Comparison of ENCODE assay signal across 20 cellular contexts in the genomic region with DNA sequence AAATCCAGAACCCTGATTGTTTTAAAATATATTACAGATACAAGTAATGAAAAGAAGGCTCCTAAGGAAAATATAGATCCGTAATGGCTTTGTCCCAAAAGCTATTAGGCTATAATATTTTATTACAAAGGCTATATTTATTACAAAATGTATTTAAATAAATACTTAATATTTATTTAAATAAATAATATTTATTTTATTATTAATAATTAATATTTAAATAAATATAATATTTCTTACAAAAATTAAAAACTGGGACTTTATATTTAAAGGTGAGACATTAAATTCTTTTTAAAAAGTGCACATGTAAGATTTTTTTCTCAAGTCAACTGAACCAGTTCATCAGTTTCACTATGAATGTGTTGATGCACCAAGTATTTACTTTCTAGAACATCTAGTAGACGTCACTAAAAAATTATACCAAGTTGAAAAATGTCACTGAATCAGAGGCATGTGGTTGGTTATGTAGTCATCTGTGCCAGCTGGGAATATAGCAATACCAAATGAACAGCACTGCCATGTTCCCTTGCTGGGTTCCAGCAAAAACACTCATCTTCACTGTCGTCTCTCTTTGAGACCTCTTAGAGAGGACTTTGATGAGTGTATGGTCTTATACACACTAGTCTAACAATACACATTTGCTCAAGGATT.
DNase-seq lines count a peak whose midpoint lies in the region; ATAC-seq and TF ChIP-seq lines count a peak whose summit lies in the region.
"Had no signal": no experiment of that assay in that cellular context is flagged by ENCODE, and none has a peak within 500 bp of the region (broad histone marks: within the 10 kb centered on the region; RNA-seq: fewer than 3 reads in every experiment).

No MANE protein-coding gene starts in this region.

- H2BK15ac ChIP-seq in mesenchymal stem cell (ENCODE audit: low read depth, poor library complexity, severe bottlenecking) = no peak overlapping the region

- DNase-seq in GM23248 (peak; percentile 40), M059J (ENCODE audit: low read depth) (peak; percentile 12), WTC11 (ENCODE audit: low spot score) (no peak), mesenchymal stem cell (no peak), NCI-H446 (lab: John Stamatoyannopoulos, UW) (no peak), NCI-H2107 treated with DMSO at 0.1 percent for 48 hours (lab: John Stamatoyannopoulos, UW; ENCODE audit: unreplicated experiment) (no peak)
- DNase-seq: AML-193; C1 segment of cervical spinal cord; CD8-positive, alpha-beta T cell; GDM1; Kasumi-1; NCI-H1105 treated with DMSO at 0.1 percent for 48 hours; NCI-H2029 treated with DMSO at 0.1 percent for 48 hours; NCI-H2171; NCI-H526; OCI-M1; RPMI8226; SHP77 had no signal

- no peak overlapping the region for H3K4ac ChIP-seq in mesenchymal stem cell (ENCODE audit: low read depth in 1 of 2, low read length in 2 of 2)

- in situ Hi-C loops in GM23248 (cut with MboI) = no loop called here

- 69 to 75% methylated on average over 3 of the region's 3 CpGs for WGBS in GM23248 (ENCODE audit: low coverage in 1 of 2, low lambda C conversion rate in 2 of 2, missing lambda C conversion rate in 2 of 2), 2 experiments
- WGBS in mesenchymal stem cell = no CpG with 5 or more reads among the region's 3 CpGs

- no peak overlapping the region for H2BK12ac ChIP-seq in mesenchymal stem cell (ENCODE audit: low read length in 2 of 2)

- H3K36me3 ChIP-seq in GM23248 (ENCODE audit: low read depth) = no peaks in the 10 kb centered on the region
- no peaks in the 10 kb centered on the region for H3K36me3 ChIP-seq in mesenchymal stem cell (ENCODE audit: control insufficient read depth in 1 of 2, insufficient read depth in 2 of 2, low read depth in 1 of 2, low read length in 2 of 2)

- TF ChIP-seq CTCF in WTC11 (IDR thresholded peaks at IDR 0.05) = no peak

- H4K8ac ChIP-seq in mesenchymal stem cell (ENCODE audit: low read length) = no peak overlapping the region

- H2AFZ ChIP-seq in GM23248 = no peak overlapping the region
- no peak overlapping the region for H2AFZ ChIP-seq in mesenchymal stem cell (ENCODE audit: low read depth, low read length)

- CTCF ChIA-PET in WTC11 (lab: Charles Lee) = no interaction called here

- no peaks in the 10 kb centered on the region for H3K79me1 ChIP-seq in mesenchymal stem cell (replicated peaks; ENCODE audit: low read length, poor library complexity, severe bottlenecking)

- no peaks in the 10 kb centered on the region for H3K27me3 Mint-ChIP-seq in WTC11 (ENCODE audit: low read depth)

- peaks cover 31% of the 10 kb centered on the region for H3F3A ChIP-seq in GM23248 (ENCODE audit: insufficient read depth)

- peaks cover 15% of the 10 kb centered on the region for H3K9me3 Mint-ChIP-seq in WTC11

- no peaks in the 10 kb centered on the region for H3K27me3 ChIP-seq in GM23248 (replicated peaks; ENCODE audit: insufficient read depth)
- no peaks in the 10 kb centered on the region for H3K27me3 ChIP-seq in mesenchymal stem cell (ENCODE audit: control insufficient read depth in 1 of 2, insufficient read depth in 1 of 2, low read length in 2 of 2)

- H3K36me3 Mint-ChIP-seq in WTC11 = no peaks in the 10 kb centered on the region
- H3K36me3 Mint-ChIP-seq: CD8-positive, alpha-beta T cell had no signal

- H2BK5ac ChIP-seq in mesenchymal stem cell (ENCODE audit: low read depth, low read length, poor library complexity, severe bottlenecking) = no peak overlapping the region

- H3K27ac ChIP-seq in GM23248 (no peak overlapping the region), mesenchymal stem cell (ENCODE audit: low read length, poor library complexity, severe bottlenecking) (no peak overlapping the region)
- H3K27ac ChIP-seq: SK-N-MC had no signal

- no peak overlapping the region for H3K27ac Mint-ChIP-seq in WTC11
- H3K27ac Mint-ChIP-seq: CD8-positive, alpha-beta T cell had no signal

- H4K20me1 ChIP-seq in GM23248 (ENCODE audit: insufficient read depth) = no peaks in the 10 kb centered on the region

- H3K9ac ChIP-seq in GM23248 (no peak overlapping the region), mesenchymal stem cell (ENCODE audit: low read length) (no peak overlapping the region)

- POLR2A ChIA-PET in WTC11 (lab: Charles Lee) = no interaction called here

- H3K4me2 ChIP-seq in GM23248 (ENCODE audit: unreplicated experiment) (no peak overlapping the region), mesenchymal stem cell (ENCODE audit: low read length, poor library complexity, severe bottlenecking) (no peak overlapping the region)

- H3K9me2 ChIP-seq in GM23248 (ENCODE audit: insufficient read depth) = no peaks in the 10 kb centered on the region

- H3K9me3 ChIP-seq in GM23248 (ENCODE audit: low read depth) (no peaks in the 10 kb centered on the region), mesenchymal stem cell (ENCODE audit: control insufficient read depth, low read length) (no peaks in the 10 kb centered on the region)

- H2BK120ac ChIP-seq in mesenchymal stem cell (ENCODE audit: low read depth, low read length) = no peak overlapping the region

- H3K18ac ChIP-seq in mesenchymal stem cell (ENCODE audit: low read depth in 1 of 2, low read length in 2 of 2) = no peak overlapping the region

- peaks cover 7% of the 10 kb centered on the region for H3K4me1 Mint-ChIP-seq in WTC11

- H2AK5ac ChIP-seq in mesenchymal stem cell (ENCODE audit: low read length, severe bottlenecking) = peak overlapping the region; percentile 59

- ATAC-seq in WTC11 (no peak), HG02973 (IDR thresholded peaks at IDR 0.05; ENCODE audit: unreplicated experiment) (no peak)
- ATAC-seq: CD8-positive, alpha-beta T cell had no signal

- no peak overlapping the region for H3K14ac ChIP-seq in mesenchymal stem cell (ENCODE audit: low read length in 2 of 2)

- H4K91ac ChIP-seq in mesenchymal stem cell (ENCODE audit: low read length) = no peak overlapping the region

- H3K23ac ChIP-seq in mesenchymal stem cell (ENCODE audit: low read length in 2 of 2) = no peak overlapping the region

- H3K79me2 ChIP-seq in GM23248 (ENCODE audit: insufficient read depth) = no peaks in the 10 kb centered on the region

- H3K4me3 ChIP-seq in GM23248 (no peak overlapping the region), mesenchymal stem cell (ENCODE audit: insufficient read depth in 1 of 2, low read depth in 1 of 2, low read length in 2 of 2) (no peak overlapping the region)
- H3K4me3 ChIP-seq: SK-N-MC had no signal

- no peak overlapping the region for H3K4me3 Mint-ChIP-seq in WTC11
- H3K4me3 Mint-ChIP-seq: CD8-positive, alpha-beta T cell had no signal

- H3K4me1 ChIP-seq in GM23248 (ENCODE audit: insufficient read depth) (peaks cover 42% of the 10 kb centered on the region), mesenchymal stem cell (ENCODE audit: control insufficient read depth, insufficient read depth, low read depth, low read length) (no peaks in the 10 kb centered on the region)

TF ChIP-seq in WTC11, 78 proteins besides CTCF, POLR2A, EP300 and RAD21:
- TF ChIP-seq, protein P1, sequence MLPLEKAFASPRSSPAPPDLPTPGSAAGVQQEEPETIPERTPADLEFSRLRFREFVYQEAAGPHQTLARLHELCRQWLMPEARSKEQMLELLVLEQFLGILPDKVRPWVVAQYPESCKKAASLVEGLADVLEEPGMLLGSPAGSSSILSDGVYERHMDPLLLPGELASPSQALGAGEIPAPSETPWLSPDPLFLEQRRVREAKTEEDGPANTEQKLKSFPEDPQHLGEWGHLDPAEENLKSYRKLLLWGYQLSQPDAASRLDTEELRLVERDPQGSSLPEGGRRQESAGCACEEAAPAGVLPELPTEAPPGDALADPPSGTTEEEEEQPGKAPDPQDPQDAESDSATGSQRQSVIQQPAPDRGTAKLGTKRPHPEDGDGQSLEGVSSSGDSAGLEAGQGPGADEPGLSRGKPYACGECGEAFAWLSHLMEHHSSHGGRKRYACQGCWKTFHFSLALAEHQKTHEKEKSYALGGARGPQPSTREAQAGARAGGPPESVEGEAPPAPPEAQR (CRISPR knock-in tag; IDR thresholded peaks at IDR 0.05) = no peak
- TF ChIP-seq FOXK1 (CRISPR knock-in tag; IDR thresholded peaks at IDR 0.05) = no peak
- TF ChIP-seq, protein P2, sequence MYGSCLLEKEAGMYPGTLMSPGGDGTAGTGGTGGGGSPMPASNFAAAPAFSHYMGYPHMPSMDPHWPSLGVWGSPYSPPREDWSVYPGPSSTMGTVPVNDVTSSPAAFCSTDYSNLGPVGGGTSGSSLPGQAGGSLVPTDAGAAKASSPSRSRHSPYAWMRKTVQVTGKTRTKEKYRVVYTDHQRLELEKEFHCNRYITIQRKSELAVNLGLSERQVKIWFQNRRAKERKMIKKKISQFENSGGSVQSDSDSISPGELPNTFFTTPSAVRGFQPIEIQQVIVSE (CRISPR knock-in tag; IDR thresholded peaks at IDR 0.05; ENCODE audit: borderline replicate concordance) = no peak
- TF ChIP-seq HMGA2 (CRISPR knock-in tag; IDR thresholded peaks at IDR 0.05) = peak; percentile 97

Comparison
In these comparisons a context has a peak if more than half of its experiments do, and no peak if none do; other contexts are left out.
1. DNase-seq: peak in GM23248 (single experiment) and M059J (single experiment); none in WTC11 (single experiment), mesenchymal stem cell (single experiment), NCI-H446 (0 of 2) and NCI-H2107 treated with DMSO at 0.1 percent for 48 hours (single experiment).